14 cellular contexts compared by ENCODE assay signal in genomic region chr12:58608711-58609110, GRCh38.
"Had no signal": no experiment of that assay in that cellular context is flagged by ENCODE, and none has a peak within 500 bp of the region (broad histone marks: within the 10 kb centered on the region; RNA-seq: fewer than 3 reads in every experiment).

No MANE protein-coding gene starts in this region.

- H3K4me1 ChIP-seq: left lung, suprapubic skin had no signal

- H3K9me3 ChIP-seq: left lung, suprapubic skin had no signal

- DNase-seq: activated CD8-positive, alpha-beta T cell treated with anti-CD3 and anti-CD28 coated beads for 36 hours; activated effector memory CD4-positive, alpha-beta T cell treated with Interleukin-2 at 50 U/mL for 16 hours; activated T-cell treated with anti-CD3 and anti-CD28 coated beads, Interleukin-2, amount 50 U/mL, for 4 hours; amniotic stem cell; effector memory CD4-positive, alpha-beta T cell; kidney; left lung; mammary epithelial cell; nucleus accumbens; right cardiac atrium; small intestine; stimulated activated naive CD8-positive, alpha-beta T cell treated with anti-CD3 and anti-CD28 coated beads, Interleukin-15, Interleukin-2, amounts not matched to agents 100 U/mL and 50 U/mL, for 24 hours; trophoblast cell had no signal

- H3K27ac ChIP-seq: left lung, suprapubic skin had no signal

- H3K4me3 ChIP-seq: left lung, suprapubic skin had no signal

- H3K27me3 ChIP-seq: left lung, suprapubic skin had no signal

- ATAC-seq: activated CD8-positive, alpha-beta T cell treated with anti-CD3 and anti-CD28 coated beads for 36 hours; activated T-cell treated with anti-CD3 and anti-CD28 coated beads, Interleukin-2, amount 50 U/mL, for 4 hours; left lung; right cardiac atrium; stimulated activated naive CD8-positive, alpha-beta T cell treated with anti-CD3 and anti-CD28 coated beads, Interleukin-15, Interleukin-2, amounts not matched to agents 100 U/mL and 50 U/mL, for 24 hours had no signal

- H3K36me3 ChIP-seq: left lung, suprapubic skin had no signal
